In the genomic region with DNA sequence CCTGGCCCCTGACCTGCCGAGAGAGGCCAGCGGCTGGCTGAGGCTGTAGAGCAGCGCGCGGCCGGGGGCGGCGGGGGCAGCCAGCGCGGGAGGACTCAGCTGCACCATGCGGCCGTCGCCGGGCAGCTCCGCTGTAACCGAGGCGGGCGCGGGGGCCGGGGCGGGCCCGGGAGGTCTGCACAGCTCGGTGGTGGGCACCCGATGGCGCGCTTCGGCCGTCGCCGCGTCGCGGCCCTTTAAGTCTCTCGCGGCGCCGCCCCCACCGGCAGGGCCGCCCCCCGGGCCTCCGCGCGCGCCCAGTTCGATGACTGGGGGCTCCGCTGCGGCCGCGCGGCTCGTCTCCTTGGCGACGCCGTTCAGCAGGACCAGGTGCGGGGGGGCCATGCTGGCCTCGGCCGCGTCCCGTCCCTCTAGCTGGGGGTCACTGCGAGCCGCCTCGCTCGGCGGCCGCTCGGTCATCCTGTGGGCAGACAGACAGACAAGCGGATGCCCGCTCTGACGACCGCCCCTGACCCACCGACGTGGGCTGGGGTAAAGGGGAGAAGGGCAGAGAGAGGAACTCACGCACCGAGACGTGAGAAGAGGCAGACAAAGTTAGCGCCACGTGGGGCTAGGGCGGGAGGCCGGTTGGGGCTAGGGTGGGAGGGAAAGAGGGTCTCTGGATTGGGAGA, we compare ENCODE assay signal across 9 cellular contexts. TPM values are rescaled to one million over a fixed set of nuclear protein-coding genes. Genes with fewer than 3 reads are reported as not detected.
A peak's percentile ranks its signal among the peaks of the same experiment; 100 is the strongest.
DNase-seq lines count a peak whose midpoint lies in the region; ATAC-seq and FAIRE-seq lines count a peak whose summit lies in the region.
"Had no signal": no experiment of that assay in that cellular context is flagged by ENCODE, and none has a peak within 500 bp of the region (broad histone marks: within the 10 kb centered on the region; RNA-seq: fewer than 3 reads in every experiment).

No MANE protein-coding gene starts in this region.

- peaks cover 18% of the 10 kb centered on the region for H3K4me1 Mint-ChIP-seq in stimulated activated naive CD8-positive, alpha-beta T cell treated with anti-CD3 and anti-CD28 coated beads, Interleukin-15, Interleukin-2, amounts not matched to agents 100 ng/mL and 50 ng/mL, for 24 hours (ENCODE audit: low read depth)
- peaks cover 20 to 24% (median 23%) of the 10 kb centered on the region in 3 donors for H3K4me1 Mint-ChIP-seq in naive B cell

- DNase-seq in stimulated activated naive CD8-positive, alpha-beta T cell treated with anti-CD3 and anti-CD28 coated beads, Interleukin-15, Interleukin-2, amounts not matched to agents 100 U/mL and 50 U/mL, for 24 hours = no peak
- DNase-seq in naive B cell (no peak), aorta (no peak), HTR-8/SVneo (ENCODE audit: insufficient read length, low spot score) (no peak), HuH-7.5 (ENCODE audit: low spot score) (no peak)
- DNase-seq: NCI-H510A treated with DMSO at 0.1 percent for 48 hours had no signal

- intact Hi-C loops in aorta (cut with DNase I) = no loop called here

- H3K36me3 Mint-ChIP-seq in stimulated activated naive CD8-positive, alpha-beta T cell treated with anti-CD3 and anti-CD28 coated beads, Interleukin-15, Interleukin-2, amounts not matched to agents 100 ng/mL and 50 ng/mL, for 24 hours (ENCODE audit: low read depth) = no peaks in the 10 kb centered on the region
- no peaks in the 10 kb centered on the region for H3K36me3 Mint-ChIP-seq in naive B cell

- H3K4me1 ChIP-seq in aorta (ENCODE audit: control insufficient read depth in 1 of 2, insufficient read depth in 2 of 2, low read length in 2 of 2) = no peaks in the 10 kb centered on the region

- H3K4me3 ChIP-seq in aorta (ENCODE audit: low read length in 2 of 2) = peak overlapping the region; percentile 5 to 35

- 2 to 3% methylated on average over 39 to 79 of the region's 79 CpGs for WGBS in aorta, 2 donors

- no peak for ATAC-seq in stimulated activated naive CD8-positive, alpha-beta T cell treated with anti-CD3 and anti-CD28 coated beads, Interleukin-15, Interleukin-2, amounts not matched to agents 100 U/mL and 50 U/mL, for 24 hours
- ATAC-seq in naive B cell (ENCODE audit: low read depth in 2 of 2) = peak in 1 of 2 donors; percentile 30
- no peak for ATAC-seq in aorta (ENCODE audit: low FRiP score)
- ATAC-seq in GM21528 (IDR thresholded peaks at IDR 0.05; ENCODE audit: low FRiP score, unreplicated experiment) = no peak

- H3K36me3 ChIP-seq in aorta (ENCODE audit: control insufficient read depth in 1 of 2, insufficient read depth in 2 of 2, low read length in 1 of 2) = no peaks in the 10 kb centered on the region

- peak overlapping the region; percentile 24 for H3K4me3 Mint-ChIP-seq in stimulated activated naive CD8-positive, alpha-beta T cell treated with anti-CD3 and anti-CD28 coated beads, Interleukin-15, Interleukin-2, amounts not matched to agents 100 ng/mL and 50 ng/mL, for 24 hours
- H3K4me3 Mint-ChIP-seq in naive B cell = peak overlapping the region; percentile 40 to 83 (median 70)

- H3K9me3 ChIP-seq in aorta (ENCODE audit: control insufficient read depth, low read length) = no peaks in the 10 kb centered on the region

- no peak for FAIRE-seq in HTR-8/SVneo (lab: Jason Lieb, UNC)

- peaks cover 56% of the 10 kb centered on the region for H3K27me3 Mint-ChIP-seq in stimulated activated naive CD8-positive, alpha-beta T cell treated with anti-CD3 and anti-CD28 coated beads, Interleukin-15, Interleukin-2, amounts not matched to agents 100 ng/mL and 50 ng/mL, for 24 hours
- peaks cover 47 to 60% (median 50%) of the 10 kb centered on the region in 3 donors for H3K27me3 Mint-ChIP-seq in naive B cell

- no peaks in the 10 kb centered on the region for H3K27me3 ChIP-seq in aorta (ENCODE audit: control insufficient read depth in 1 of 2, insufficient read depth in 2 of 2, low read length in 1 of 2)

- H3K9me3 Mint-ChIP-seq in stimulated activated naive CD8-positive, alpha-beta T cell treated with anti-CD3 and anti-CD28 coated beads, Interleukin-15, Interleukin-2, amounts not matched to agents 100 ng/mL and 50 ng/mL, for 24 hours = no peaks in the 10 kb centered on the region
- H3K9me3 Mint-ChIP-seq in naive B cell = peaks cover 0 to 3% (median 0%) of the 10 kb centered on the region in 7 donors

- no peak overlapping the region for H3K27ac Mint-ChIP-seq in stimulated activated naive CD8-positive, alpha-beta T cell treated with anti-CD3 and anti-CD28 coated beads, Interleukin-15, Interleukin-2, amounts not matched to agents 100 ng/mL and 50 ng/mL, for 24 hours
- H3K27ac Mint-ChIP-seq in naive B cell = peak overlapping the region in 1 of 6 donors; percentile 62

- H3K27ac ChIP-seq in cingulate gyrus (ENCODE audit: low read depth, low read length) = peak overlapping the region; percentile 10
- no peak overlapping the region for H3K27ac ChIP-seq in aorta (ENCODE audit: low read depth in 1 of 2, low read length in 2 of 2)

RNA-seq across cellular contexts. Expression of gene TAL1, which starts 6.5 kb away (rescaled TPM):
- 1 to 10 TPM in 1 of 6 donors, under 1 TPM in 2, not detected in 3; 0.08 to 1.0 (median 0.36) TPM for polyA plus RNA-seq in naive B cell (ENCODE audit: low read depth in 6 of 6)
- total RNA-seq in aorta = 10 to 100 TPM in 1 of 2 donors, 1 to 10 TPM in 1; 6.0 to 12.3 TPM
- under 1 TPM; 0.63 to 0.77 TPM for polyA plus RNA-seq in aorta

RNA-seq across cellular contexts. Expression of gene PDZK1IP1, which starts 35.7 kb away (rescaled TPM):
- 1 to 10 TPM in 3 of 6 donors, under 1 TPM in 2, not detected in 1; 0.72 to 9.2 (median 2.6) TPM for polyA plus RNA-seq in naive B cell (ENCODE audit: low read depth in 6 of 6)
- 1 to 10 TPM in 1 of 2 donors, under 1 TPM in 1; 0.71 to 3.7 TPM for total RNA-seq in aorta
- 1 to 10 TPM; 1.3 to 2.1 TPM for polyA plus RNA-seq in aorta
